Comparison of ENCODE assay signal across 1 cellular context in genomic region chr2:129880971-129881370, GRCh38.
TF ChIP-seq lines count a peak whose summit lies in the region.

No MANE protein-coding gene starts in this region.

TF ChIP-seq in IMR-90, 13 proteins besides CTCF, POLR2A, EP300 and RAD21:
- TF ChIP-seq MAFK (IDR thresholded peaks at IDR 0.05; ENCODE audit: low read depth, low read length) = no peak
- TF ChIP-seq MXI1 (IDR thresholded peaks at IDR 0.05; ENCODE audit: borderline replicate concordance, low read depth, low read length) = no peak
- TF ChIP-seq NFE2L2 (IDR thresholded peaks at IDR 0.05; ENCODE audit: low read depth, low read length) = no peak
- TF ChIP-seq ELK1 (IDR thresholded peaks at IDR 0.05; ENCODE audit: borderline replicate concordance, low read depth, low read length) = no peak
- no peak for TF ChIP-seq BHLHE40 (IDR thresholded peaks at IDR 0.05; ENCODE audit: low read depth, low read length)
